22 cellular contexts compared by ENCODE assay signal in genomic region chrX:50635811-50636365, GRCh38.
DNase-seq lines count a peak whose midpoint lies in the region; ATAC-seq, FAIRE-seq and TF ChIP-seq lines count a peak whose summit lies in the region.
"Had no signal": no experiment of that assay in that cellular context is flagged by ENCODE, and none has a peak within 500 bp of the region (broad histone marks: within the 10 kb centered on the region; RNA-seq: fewer than 3 reads in every experiment).

No MANE protein-coding gene starts in this region.

- DNase-seq in DMS53 (lab: John Stamatoyannopoulos, UW) (peak; percentile 52), DMS53 treated with DMSO at 0.1 percent for 48 hours (lab: John Stamatoyannopoulos, UW; ENCODE audit: unreplicated experiment) (no peak), BE2C (peak; percentile 77), bronchial epithelial cell (ENCODE audit: low read depth) (peak; percentile 79), inferior parietal cortex (ENCODE audit: extremely low spot score) (peak; percentile 2), dermis blood vessel endothelial cell (no peak)
- no peak for DNase-seq in activated CD8-positive, alpha-beta memory T cell treated with anti-CD3 and anti-CD28 coated beads for 24 hours
- DNase-seq: CD8-positive, alpha-beta T cell; GF-D8; GOT3; HFFc6; NCI-H1048; NCI-H1694; NCI-H2107; NCI-H345; NCI-H526; OCI-M1; SIG-M5 had no signal

- H3K27me3 ChIP-seq in BE2C = no peaks in the 10 kb centered on the region
- H3K27me3 ChIP-seq in bronchial epithelial cell (ENCODE audit: control insufficient read depth, insufficient read depth, low read length) = no peaks in the 10 kb centered on the region

- peak; percentile 72 for FAIRE-seq in bronchial epithelial cell (lab: Jason Lieb, UNC)
- FAIRE-seq: GM12891, GM18507 had no signal

- H3K9me3 ChIP-seq in BE2C = no peaks in the 10 kb centered on the region
- H3K9me3 ChIP-seq: BLaER1 had no signal

- no peak for ATAC-seq in HG02763 (IDR thresholded peaks at IDR 0.05; ENCODE audit: unreplicated experiment)
- ATAC-seq: CD8-positive, alpha-beta T cell had no signal

- H3K4me3 ChIP-seq in BE2C (ENCODE audit: low read depth, low read length) = no peak overlapping the region
- H3K4me3 ChIP-seq in bronchial epithelial cell (ENCODE audit: low read depth, low read length) = no peak overlapping the region
- H3K4me3 ChIP-seq: BLaER1 had no signal

- H3K36me3 ChIP-seq in BE2C (no peaks in the 10 kb centered on the region), bronchial epithelial cell (ENCODE audit: control insufficient read depth, insufficient read depth, low read length) (no peaks in the 10 kb centered on the region)
- H3K36me3 ChIP-seq: BLaER1 had no signal

- peaks cover 8% of the 10 kb centered on the region; the same call in 1 of the 2 replicates for H3K4me1 ChIP-seq in BE2C
- H3K4me1 ChIP-seq: BLaER1 had no signal

- no peak for TF ChIP-seq CTCF in BE2C (IDR thresholded peaks at IDR 0.05; ENCODE audit: low read depth, low read length)
- no peak for TF ChIP-seq CTCF in bronchial epithelial cell (IDR thresholded peaks at IDR 0.05; ENCODE audit: insufficient read depth, low read length, severe bottlenecking)

Comparison
In these comparisons a context has a peak if more than half of its experiments do, and no peak if none do; other contexts are left out.
1. DNase-seq: peak in DMS53 (single experiment), BE2C (single experiment), bronchial epithelial cell (single experiment) and inferior parietal cortex (single experiment); none in DMS53 treated with DMSO at 0.1 percent for 48 hours (single experiment), dermis blood vessel endothelial cell (single experiment) and activated CD8-positive, alpha-beta memory T cell treated with anti-CD3 and anti-CD28 coated beads for 24 hours (single experiment).